Comparison of ENCODE assay signal across 10 cellular contexts in genomic region chr4:110508827-110509446, GRCh38. TPM values are rescaled to one million over a fixed set of nuclear protein-coding genes. Genes with fewer than 3 reads are reported as not detected.
DNase-seq lines count a peak whose midpoint lies in the region; ATAC-seq, FAIRE-seq and TF ChIP-seq lines count a peak whose summit lies in the region.
"Had no signal": no experiment of that assay in that cellular context is flagged by ENCODE, and none has a peak within 500 bp of the region (broad histone marks: within the 10 kb centered on the region; RNA-seq: fewer than 3 reads in every experiment).

No MANE protein-coding gene starts in this region.

- WGBS in GM12878 (ENCODE audit: insufficient coverage, insufficient replicate concordance, low lambda C conversion rate, missing lambda C conversion rate): 54% methylated on average over 2 of the region's 2 CpGs
- no CpG with 5 or more reads among the region's 2 CpGs for WGBS in mesendoderm (ENCODE audit: extremely low coverage, insufficient coverage, low lambda C conversion rate)
- 82 to 93% methylated on average over 2 of the region's 2 CpGs for WGBS in gastroesophageal sphincter (ENCODE audit: low coverage in 1 of 2), 2 donors

- no peak overlapping the region for H3K56ac ChIP-seq in mesendoderm (ENCODE audit: low read length)

- no peaks in the 10 kb centered on the region for H3K79me2 ChIP-seq in GM12878 (ENCODE audit: control insufficient read depth, insufficient read depth, low read length)
- H3K79me2 ChIP-seq in mesendoderm (ENCODE audit: control insufficient read depth, insufficient read depth, low read length): no peaks in the 10 kb centered on the region

- no peak overlapping the region for H3K18ac ChIP-seq in mesendoderm (ENCODE audit: low read length)

- DNase-seq in LHCN-M2 (ENCODE audit: low read depth): peak; percentile 34
- no peak for DNase-seq in GM12878 (ENCODE audit: low read depth, low spot score)
- peak; percentile 25 for DNase-seq in mesendoderm
- DNase-seq in activated naive CD8-positive, alpha-beta T cell treated with anti-CD3 and anti-CD28 coated beads for 36 hours: no peak
- DNase-seq in activated CD8-positive, alpha-beta memory T cell treated with anti-CD3 and anti-CD28 coated beads, Interleukin-2, amount 50 U/mL, for 48 hours: no peak

- no peaks in the 10 kb centered on the region for H3K9me3 Mint-ChIP-seq in activated naive CD8-positive, alpha-beta T cell treated with anti-CD3 and anti-CD28 coated beads for 36 hours

- ATAC-seq in GM12878: peak; percentile 42; the same call in 1 of the 3 replicates
- no peak for ATAC-seq in HG03378 (IDR thresholded peaks at IDR 0.05; ENCODE audit: unreplicated experiment)
- ATAC-seq in gastroesophageal sphincter: no peak

- H3K4me1 ChIP-seq in GM12878 (ENCODE audit: control insufficient read depth, insufficient read depth, low read length): peaks cover 4% of the 10 kb centered on the region
- H3K4me1 ChIP-seq in mesendoderm (ENCODE audit: control insufficient read depth, low read depth, low read length): no peaks in the 10 kb centered on the region
- peaks cover 0 to 4% (median 0%) of the 10 kb centered on the region in 3 donors for H3K4me1 ChIP-seq in gastroesophageal sphincter

- H2BK120ac ChIP-seq in mesendoderm (ENCODE audit: low read depth, low read length): no peak overlapping the region

- TF ChIP-seq POLR2A in GM12878 (IDR thresholded peaks at IDR 0.05; ENCODE audit: low read depth, low read length) (no peak), gastroesophageal sphincter (IDR thresholded peaks at IDR 0.05) (no peak)

- TF ChIP-seq CTCF in GM12878 (IDR thresholded peaks at IDR 0.05 in 2 of 3, conservative IDR thresholded peaks at IDR 0.05 in 1 of 3; ENCODE audit: control insufficient read depth in 2 of 3, extremely low read depth in 1 of 3, insufficient read depth in 1 of 3, low read depth in 3 of 3, low read length in 3 of 3): peak in 2 of 3 experiments; percentile 13 to 43; a peak in 3 of 6 replicates
- peak in 1 of 4 experiments; percentile 22 for TF ChIP-seq CTCF in gastroesophageal sphincter (IDR thresholded peaks at IDR 0.05)

- no peak for TF ChIP-seq EP300 in GM12878 (IDR thresholded peaks at IDR 0.05; ENCODE audit: borderline replicate concordance in 1 of 2, control insufficient read depth in 1 of 2, low read depth in 2 of 2, low read length in 2 of 2)
- no peak for TF ChIP-seq EP300 in gastroesophageal sphincter (IDR thresholded peaks at IDR 0.05)

- H2BK5ac ChIP-seq in mesendoderm (ENCODE audit: low read length): no peak overlapping the region

- in situ Hi-C loops in GM12878 (cut with MboI): loop anchor here (10.0 kb wide), 3 partner anchors 164 to 1084 kb away; no protein-coding TSS in a partner anchor

- H3K4ac ChIP-seq in mesendoderm (ENCODE audit: low read depth, low read length): no peak overlapping the region

- H3K9me3 ChIP-seq in GM12878 (replicated peaks; ENCODE audit: control insufficient read depth, insufficient read depth, low read length) (no peaks in the 10 kb centered on the region), gastroesophageal sphincter (no peaks in the 10 kb centered on the region)
- H3K9me3 ChIP-seq: HAP-1 had no signal

- H4K5ac ChIP-seq in mesendoderm (ENCODE audit: low read length): no peak overlapping the region

- H3K27me3 ChIP-seq in GM12878 (replicated peaks in 1 of 2; ENCODE audit: control insufficient read depth in 2 of 2, insufficient read depth in 2 of 2, low read length in 1 of 2) (no peaks in the 10 kb centered on the region; a peak in 1 of 4 replicates), mesendoderm (ENCODE audit: insufficient read depth, low read length, poor library complexity) (no peaks in the 10 kb centered on the region), gastroesophageal sphincter (no peaks in the 10 kb centered on the region)

- BruUV-seq in GM12878 (replicated peaks; lab: Mats Ljungman, UMichigan): no TSS peak

- H3K4me3 Mint-ChIP-seq in activated naive CD8-positive, alpha-beta T cell treated with anti-CD3 and anti-CD28 coated beads for 36 hours: no peak overlapping the region

- no peak overlapping the region for H3K4me3 ChIP-seq in GM12878
- no peak overlapping the region for H3K4me3 ChIP-seq in mesendoderm (ENCODE audit: low read length)
- no peak overlapping the region for H3K4me3 ChIP-seq in gastroesophageal sphincter
- H3K4me3 ChIP-seq: HAP-1, lung had no signal

- no peak overlapping the region for H2AK5ac ChIP-seq in mesendoderm (ENCODE audit: low read length)

- no peak overlapping the region for H2AFZ ChIP-seq in GM12878 (ENCODE audit: control insufficient read depth, low read depth, low read length)

- intact Hi-C loops in GM12878 (cut with micrococcal nuclease; ENCODE audit: unreplicated experiment): no loop called here

- no peaks in the 10 kb centered on the region for H3K36me3 Mint-ChIP-seq in activated naive CD8-positive, alpha-beta T cell treated with anti-CD3 and anti-CD28 coated beads for 36 hours

- FAIRE-seq in G401.6 (lab: Jason Lieb, UNC): peak; percentile 48
- FAIRE-seq in GM12878 (lab: Jason Lieb, UNC): no peak

- RAD21 ChIA-PET in GM12878 (lab: Charles Lee; ENCODE audit: unreplicated experiment): interaction anchor here (0.6 to 6.0 kb wide), 18 partner anchors 21 to 515 kb away, joined by 3 to 52 read pairs (median 6); no protein-coding TSS in a partner anchor

- no peak overlapping the region for H3K27ac Mint-ChIP-seq in activated naive CD8-positive, alpha-beta T cell treated with anti-CD3 and anti-CD28 coated beads for 36 hours

- no peak overlapping the region for H3K27ac ChIP-seq in GM12878 (ENCODE audit: control insufficient read depth, insufficient read depth)
- H3K27ac ChIP-seq in mesendoderm (ENCODE audit: low read depth, low read length): no peak overlapping the region
- no peak overlapping the region for H3K27ac ChIP-seq in gastroesophageal sphincter

- no peaks in the 10 kb centered on the region for H3K27me3 Mint-ChIP-seq in activated naive CD8-positive, alpha-beta T cell treated with anti-CD3 and anti-CD28 coated beads for 36 hours

- H3K36me3 ChIP-seq in GM12878 (ENCODE audit: control insufficient read depth in 2 of 2, insufficient read depth in 2 of 2, low read length in 1 of 2): no peaks in the 10 kb centered on the region
- no peaks in the 10 kb centered on the region for H3K36me3 ChIP-seq in mesendoderm (ENCODE audit: control insufficient read depth, insufficient read depth, low read length)
- no peaks in the 10 kb centered on the region for H3K36me3 ChIP-seq in gastroesophageal sphincter
- H3K36me3 ChIP-seq: HAP-1 had no signal

- H3K9ac ChIP-seq in GM12878 (ENCODE audit: control insufficient read depth, insufficient read depth, low read length) (no peak overlapping the region), mesendoderm (ENCODE audit: low read length) (no peak overlapping the region)

- H3K79me1 ChIP-seq in mesendoderm (ENCODE audit: low read length): no peaks in the 10 kb centered on the region

- no peaks in the 10 kb centered on the region for H4K20me1 ChIP-seq in GM12878 (ENCODE audit: control insufficient read depth, insufficient read depth)

- H3K4me2 ChIP-seq in GM12878 (ENCODE audit: control insufficient read depth, insufficient read depth) (no peak overlapping the region), mesendoderm (ENCODE audit: low read length) (no peak overlapping the region)

- CTCF ChIA-PET in GM12878 (lab: Yijun Ruan, JAX): interaction anchor here (0.6 to 17.0 kb wide), 28 partner anchors 8 to 530 kb away, joined by 3 to 812 read pairs (median 4); no protein-coding TSS in a partner anchor

- SMC1A ChIA-PET in GM12878 (lab: Charles Lee; ENCODE audit: uncharacterized antibody, unreplicated experiment): interaction anchor here (1.0 to 9.3 kb wide), 20 partner anchors 9 to 514 kb away, joined by 3 to 114 read pairs (median 7); no protein-coding TSS in a partner anchor

- no peaks in the 10 kb centered on the region for H3K4me1 Mint-ChIP-seq in activated naive CD8-positive, alpha-beta T cell treated with anti-CD3 and anti-CD28 coated beads for 36 hours

- H2BK15ac ChIP-seq in mesendoderm (replicated peaks; ENCODE audit: low read depth): no peak overlapping the region

- TF ChIP-seq RAD21 in GM12878 (IDR thresholded peaks at IDR 0.05; ENCODE audit: insufficient read depth, low read depth, low read length): peak; percentile 74

- H4K8ac ChIP-seq in mesendoderm (ENCODE audit: low read depth, low read length): no peak overlapping the region

- H3K23ac ChIP-seq in mesendoderm (ENCODE audit: low read length): no peak overlapping the region

- POLR2A ChIA-PET in GM12878 (lab: Charles Lee): no interaction called here

TF ChIP-seq in GM12878, 131 proteins besides CTCF, POLR2A, EP300 and RAD21:
- no peak for TF ChIP-seq BCL11A (IDR thresholded peaks at IDR 0.05; ENCODE audit: low read depth, low read length)
- peak; percentile 55; the same call in 1 of the 2 replicates for TF ChIP-seq SMC3 (IDR thresholded peaks at IDR 0.05; ENCODE audit: borderline replicate concordance, low read length)

RNA-seq across cellular contexts. Expression of gene ENPEP, which starts 33.0 kb away (rescaled TPM):
- 0.13 and 0.17 TPM in 2 replicates for total RNA-seq in LHCN-M2 (2014; rRNA removed)
- polyA plus RNA-seq in LHCN-M2 (2012): 0.22 TPM
- total RNA-seq in GM12878 (2013; cell fraction: nucleolus; rRNA removed): not detected in 2 replicates
- total RNA-seq in GM12878 (2014; rRNA removed): not detected in 2 replicates
- total RNA-seq in GM12878 (2014; rRNA removed; fragmentation: Illumina TruSeq; extraction: Trizol): not detected in 2 replicates
- total RNA-seq in GM12878 (2021): not detected in 2 replicates
- polyA plus RNA-seq in GM12878 (2011; ENCODE audit: low read depth): not detected
- 0.03 and 0.09 TPM in 2 replicates for polyA plus RNA-seq in GM12878 (2011; rRNA removed)
- not detected in 2 replicates for polyA plus RNA-seq in GM12878 (2011; cell fraction: cytosol; rRNA removed)
- 0.13 and 0.22 TPM in 2 replicates for polyA plus RNA-seq in GM12878 (2011; cell fraction: nucleus; rRNA removed)
- 0.01 and 0.23 TPM in 2 replicates for polyA plus RNA-seq in GM12878 (2012)
- polyA plus RNA-seq in GM12878 (2014; fragmentation: Illumina TruSeq; extraction: Trizol): not detected in 2 replicates
- not detected for polyA plus RNA-seq in GM12878 (2014; fragmentation: Nextera tagmentation; extraction: Ambion mirVana)
- not detected in 2 replicates for polyA plus RNA-seq in GM12878 (2014; rRNA removed)
- not detected for polyA plus RNA-seq in GM12878 (2016; fragmentation: Nextera tagmentation; extraction: Ambion mirVana)
- 0.07 TPM in 1 of 2 replicates, not detected in the other for polyA minus RNA-seq in GM12878 (2011; rRNA and poly(A)+ RNA removed)
- not detected in 2 replicates for polyA minus RNA-seq in GM12878 (2011; cell fraction: cytosol; rRNA and poly(A)+ RNA removed)
- polyA minus RNA-seq in GM12878 (2011; cell fraction: nucleus; rRNA and poly(A)+ RNA removed): not detected in 2 replicates
- 5.7 TPM for polyA plus RNA-seq in mesendoderm (2013, experiment 1 of 2)
- polyA plus RNA-seq in mesendoderm (2013, experiment 2 of 2): 5.0 TPM
- not detected for total RNA-seq in activated naive CD8-positive, alpha-beta T cell treated with anti-CD3 and anti-CD28 coated beads for 36 hours
- total RNA-seq in gastroesophageal sphincter: 1 to 10 TPM; 2.9 to 7.0 (median 6.3) TPM

Comparison
In these comparisons a context has a peak if more than half of its experiments do, and no peak if none do; other contexts are left out.
1. DNase-seq: peak in LHCN-M2 (single experiment) and mesendoderm (single experiment); none in GM12878 (single experiment), activated naive CD8-positive, alpha-beta T cell treated with anti-CD3 and anti-CD28 coated beads for 36 hours (single experiment) and activated CD8-positive, alpha-beta memory T cell treated with anti-CD3 and anti-CD28 coated beads, Interleukin-2, amount 50 U/mL, for 48 hours (single experiment).